ENCODE assay signal across 18 cellular contexts in the genomic region with DNA sequence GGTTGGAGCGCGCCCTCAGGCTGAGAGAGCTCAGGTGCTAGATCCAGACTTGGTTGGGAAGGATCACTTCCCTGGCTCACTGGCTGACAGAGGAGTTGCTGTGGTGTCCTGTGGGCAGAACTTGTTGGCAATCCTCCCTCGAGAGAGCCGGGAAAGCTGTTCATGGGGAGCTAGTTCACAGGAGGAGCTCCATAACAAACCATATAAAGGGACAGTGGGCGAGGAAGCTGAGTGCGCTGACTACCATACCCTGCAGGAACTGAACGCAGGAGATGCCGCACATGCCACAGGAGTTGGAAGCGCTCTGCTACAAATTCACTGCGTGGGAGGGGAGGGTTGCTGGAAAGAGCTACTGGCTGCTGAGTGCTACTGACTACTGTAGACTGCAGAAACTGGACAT.
DNase-seq lines count a peak whose midpoint lies in the region; ATAC-seq and TF ChIP-seq lines count a peak whose summit lies in the region.
"Had no signal": no experiment of that assay in that cellular context is flagged by ENCODE, and none has a peak within 500 bp of the region (broad histone marks: within the 10 kb centered on the region; RNA-seq: fewer than 3 reads in every experiment).

No MANE protein-coding gene starts in this region.

- BruUV-seq in mammary epithelial cell (replicated peaks; lab: Mats Ljungman, UMichigan) (no TSS peak), MCF 10A (replicated peaks; lab: Mats Ljungman, UMichigan) (no TSS peak)

- H3K9me3 ChIP-seq in mammary epithelial cell (replicated peaks; ENCODE audit: insufficient read depth, low read length) (no peaks in the 10 kb centered on the region), trophoblast cell (ENCODE audit: insufficient read depth, low read depth, low read length) (no peaks in the 10 kb centered on the region)
- H3K9me3 ChIP-seq: BLaER1 treated with 17β-estradiol and CSF1 and Interleukin-3, amounts not matched to agents 10 nM and 100 nM had no signal

- no peaks in the 10 kb centered on the region for H4K20me1 ChIP-seq in mammary epithelial cell (ENCODE audit: insufficient read depth, low read length)
- H4K20me1 ChIP-seq: BLaER1 treated with 17β-estradiol and CSF1 and Interleukin-3, amounts not matched to agents 10 nM and 100 nM had no signal

- H2BK5ac ChIP-seq in trophoblast cell (ENCODE audit: low read depth, low read length, poor library complexity), result peak overlapping the region; percentile 34

- H3K4me2 ChIP-seq in mammary epithelial cell (ENCODE audit: insufficient read depth, low read depth, low read length), result peak overlapping the region; percentile 13
- H3K4me2 ChIP-seq in trophoblast cell (ENCODE audit: low read length), result no peak overlapping the region
- H3K4me2 ChIP-seq: BLaER1 treated with 17β-estradiol and CSF1 and Interleukin-3, amounts not matched to agents 10 nM and 100 nM had no signal

- H3K9ac ChIP-seq in mammary epithelial cell (ENCODE audit: insufficient read depth, low read length) (no peak overlapping the region), trophoblast cell (ENCODE audit: low read length) (no peak overlapping the region)
- H3K9ac ChIP-seq: BLaER1 treated with 17β-estradiol and CSF1 and Interleukin-3, amounts not matched to agents 10 nM and 100 nM had no signal

- H3K4me3 ChIP-seq in mammary epithelial cell (replicated peaks in 1 of 3; ENCODE audit: insufficient read depth in 1 of 3, low read depth in 2 of 3, low read length in 3 of 3) (no peak overlapping the region), trophoblast cell (ENCODE audit: low read depth, low read length) (no peak overlapping the region)
- H3K4me3 ChIP-seq: BLaER1 treated with 17β-estradiol and CSF1 and Interleukin-3, amounts not matched to agents 10 nM and 100 nM; K562 had no signal

- peak overlapping the region; percentile 98 for H2BK12ac ChIP-seq in trophoblast cell (ENCODE audit: low read length)

- H2BK120ac ChIP-seq in trophoblast cell (ENCODE audit: insufficient read depth, low read length, poor library complexity), result peak overlapping the region; percentile 76

- H2AFZ ChIP-seq in mammary epithelial cell (ENCODE audit: low read depth, low read length) (peak overlapping the region; percentile 64), trophoblast cell (ENCODE audit: insufficient read depth, low read length, poor library complexity) (no peak overlapping the region)

- no peak overlapping the region for H3K4ac ChIP-seq in trophoblast cell (ENCODE audit: low read depth, low read length)

- no peak overlapping the region for H3K27ac Mint-ChIP-seq in MCF 10A (ENCODE audit: low read depth, unreplicated experiment)

- H3K27me3 ChIP-seq in mammary epithelial cell (ENCODE audit: insufficient read depth, low read length) (no peaks in the 10 kb centered on the region), trophoblast cell (ENCODE audit: insufficient read depth, low read length) (no peaks in the 10 kb centered on the region)
- H3K27me3 ChIP-seq: BLaER1 treated with 17β-estradiol and CSF1 and Interleukin-3, amounts not matched to agents 10 nM and 100 nM had no signal

- H3K4me3 Mint-ChIP-seq in MCF 10A (ENCODE audit: unreplicated experiment), result no peak overlapping the region

- peaks cover 48% of the 10 kb centered on the region for H3K27me3 Mint-ChIP-seq in MCF 10A (ENCODE audit: insufficient read depth, unreplicated experiment)

- dilution Hi-C loops in mammary epithelial cell (cut with HindIII; ENCODE audit: low sequenced_read_pairs), result no loop called here

- H3K36me3 ChIP-seq in mammary epithelial cell (ENCODE audit: insufficient read depth, low read length), result no peaks in the 10 kb centered on the region
- no peaks in the 10 kb centered on the region for H3K36me3 ChIP-seq in trophoblast cell (ENCODE audit: control insufficient read depth in 1 of 2, insufficient read depth in 2 of 2, low read length in 2 of 2)
- H3K36me3 ChIP-seq: BLaER1 treated with 17β-estradiol and CSF1 and Interleukin-3, amounts not matched to agents 10 nM and 100 nM had no signal

- CTCF ChIA-PET in mammary epithelial cell (lab: Charles Lee; ENCODE audit: low non-redundant PET), result no interaction called here
- CTCF ChIA-PET in MCF 10A (lab: Yijun Ruan, JAX), result interaction anchor here (0.7 to 1.6 kb wide), 11 partner anchors 10 to 1237 kb away, joined by 3 to 8 read pairs (median 3); no protein-coding TSS in a partner anchor

- in situ Hi-C loops in mammary epithelial cell (cut with MboI; ENCODE audit: low sequenced_read_pairs in 2 of 2), result loop anchor here in 1 of 2 donors (10.0 kb wide), 1 partner anchor 553 kb away; no protein-coding TSS in a partner anchor

- no peak for ATAC-seq in GM21390 (IDR thresholded peaks at IDR 0.05; ENCODE audit: unreplicated experiment)
- ATAC-seq in stimulated activated naive CD8-positive, alpha-beta T cell treated with anti-CD3 and anti-CD28 coated beads, Interleukin-15, Interleukin-2, amounts not matched to agents 100 U/mL and 50 U/mL, for 24 hours, result no peak
- ATAC-seq: HCT116, K562 had no signal

- H3K27ac ChIP-seq in mammary epithelial cell (ENCODE audit: insufficient read depth, low read depth, low read length) (no peak overlapping the region), trophoblast cell (ENCODE audit: low read depth, low read length) (peak overlapping the region; percentile 28)
- H3K27ac ChIP-seq: BLaER1 treated with 17β-estradiol and CSF1 and Interleukin-3, amounts not matched to agents 10 nM and 100 nM had no signal

- intact Hi-C loops in mammary epithelial cell (cut with micrococcal nuclease), result loop anchor here (10.0 kb wide), 1 partner anchor 343 kb away; no protein-coding TSS in a partner anchor
- intact Hi-C loops in MCF 10A (cut with micrococcal nuclease), result loop anchor here (10.0 kb wide), 1 partner anchor 1653 kb away; no protein-coding TSS in a partner anchor

- no peak for TF ChIP-seq CTCF in mammary epithelial cell (conservative IDR thresholded peaks at IDR 0.05 in 1 of 2, IDR thresholded peaks at IDR 0.05 in 1 of 2; ENCODE audit: extremely low read depth in 1 of 2, insufficient read depth in 1 of 2, low read depth in 1 of 2, low read length in 2 of 2)
- no peak for TF ChIP-seq CTCF in MCF 10A (IDR thresholded peaks at IDR 0.05; ENCODE audit: unreplicated experiment)

- H2AK5ac ChIP-seq in trophoblast cell (ENCODE audit: low read length), result no peak overlapping the region

- H4K91ac ChIP-seq in trophoblast cell (ENCODE audit: low read depth, low read length), result peak overlapping the region; percentile 50

- no peak overlapping the region for H4K8ac ChIP-seq in trophoblast cell (ENCODE audit: low read depth, low read length)

- no peak overlapping the region for H4K12ac ChIP-seq in trophoblast cell (ENCODE audit: low read depth, low read length)

- no peak overlapping the region for H3K23ac ChIP-seq in trophoblast cell (ENCODE audit: low read length)

- no peaks in the 10 kb centered on the region for H3K9me3 Mint-ChIP-seq in MCF 10A (ENCODE audit: unreplicated experiment)

- peak overlapping the region; percentile 68 for H3K14ac ChIP-seq in trophoblast cell (ENCODE audit: low read length)

- 28% methylated on average over 8 of the region's 10 CpGs for WGBS in mammary epithelial cell (ENCODE audit: low coverage, missing lambda C conversion rate)
- WGBS in trophoblast cell (ENCODE audit: extremely low coverage, insufficient coverage, insufficient read length), result no CpG with 5 or more reads among the region's 10 CpGs

- no peaks in the 10 kb centered on the region for H3K36me3 Mint-ChIP-seq in MCF 10A (ENCODE audit: insufficient read depth, unreplicated experiment)

- H3K79me2 ChIP-seq in mammary epithelial cell (ENCODE audit: insufficient read depth, low read length) (no peaks in the 10 kb centered on the region), trophoblast cell (ENCODE audit: control insufficient read depth, insufficient read depth, low read length, poor library complexity) (no peaks in the 10 kb centered on the region)

- no peaks in the 10 kb centered on the region for H3K4me1 ChIP-seq in mammary epithelial cell (ENCODE audit: insufficient read depth, low read length)
- peaks cover 6 to 11% of the 10 kb centered on the region in 2 experiments for H3K4me1 ChIP-seq in trophoblast cell (ENCODE audit: control insufficient read depth in 1 of 2, insufficient read depth in 2 of 2, low read length in 2 of 2)

- peaks cover 15% of the 10 kb centered on the region for H3K79me1 ChIP-seq in trophoblast cell (ENCODE audit: low read length)

- H3K18ac ChIP-seq in trophoblast cell (ENCODE audit: low read length), result peak overlapping the region; percentile 19

- POLR2A ChIA-PET in MCF 10A (lab: Yijun Ruan, JAX), result no interaction called here

- DNase-seq in mammary epithelial cell (no peak), MCF 10A (ENCODE audit: unreplicated experiment) (no peak), cerebellar cortex (ENCODE audit: low spot score) (peak; percentile 73), trophoblast cell (peak; percentile 65 to 68), T-helper 1 cell (no peak)
- no peak for DNase-seq in stimulated activated naive CD8-positive, alpha-beta T cell treated with anti-CD3 and anti-CD28 coated beads, Interleukin-15, Interleukin-2, amounts not matched to agents 100 U/mL and 50 U/mL, for 24 hours
- no peak for DNase-seq in activated T-cell treated with anti-CD3 and anti-CD28 coated beads, Interleukin-2, amount 50 U/mL, for 1 hour
- DNase-seq: EL, NCI-H1436, NCI-H2029, NCI-H2171, NCI-H446, NCI-H69, SHP77 treated with DMSO at 0.1 percent for 48 hours had no signal

- no peaks in the 10 kb centered on the region for H3K4me1 Mint-ChIP-seq in MCF 10A (ENCODE audit: insufficient read depth, unreplicated experiment)

Comparison
In these comparisons a context has a peak if more than half of its experiments do, and no peak if none do; other contexts are left out.
1. DNase-seq: peak in cerebellar cortex (single experiment) and trophoblast cell (2 of 2); none in mammary epithelial cell (single experiment), MCF 10A (single experiment), T-helper 1 cell (0 of 5), stimulated activated naive CD8-positive, alpha-beta T cell treated with anti-CD3 and anti-CD28 coated beads, Interleukin-15, Interleukin-2, amounts not matched to agents 100 U/mL and 50 U/mL, for 24 hours (single experiment) and activated T-cell treated with anti-CD3 and anti-CD28 coated beads, Interleukin-2, amount 50 U/mL, for 1 hour (single experiment).